1 cellular context compared by ENCODE assay signal in the genomic region with DNA sequence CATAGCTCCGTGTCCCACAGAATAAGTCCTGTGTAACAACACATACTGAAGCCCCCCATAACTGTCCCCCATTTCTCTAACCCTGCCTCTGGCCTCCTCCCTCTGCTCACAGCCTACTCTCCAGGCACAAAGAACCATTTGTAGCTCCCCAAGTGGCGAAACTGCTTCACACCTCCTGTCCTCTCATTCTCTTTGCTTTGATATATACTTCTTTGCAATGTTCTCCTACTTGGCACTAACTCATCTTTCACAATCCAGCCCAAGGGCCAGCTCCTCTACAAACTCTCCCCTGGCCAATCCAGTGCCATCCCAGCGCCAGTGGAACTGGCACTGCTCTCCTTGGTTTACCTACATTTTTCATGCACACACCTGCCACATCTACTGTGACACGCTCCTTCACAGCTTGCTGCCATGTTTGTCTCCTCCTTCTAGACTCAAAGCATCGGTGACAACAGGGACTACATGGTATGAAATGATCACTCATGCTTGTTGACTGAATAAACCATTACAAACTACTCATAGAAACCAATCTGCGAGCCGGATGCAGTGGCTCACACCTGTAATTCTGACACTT.
TF ChIP-seq lines count a peak whose summit lies in the region.

No MANE protein-coding gene starts in this region.

TF ChIP-seq in H1, 55 proteins besides CTCF, POLR2A, EP300 and RAD21:
- TF ChIP-seq RNF2 (IDR thresholded peaks at IDR 0.05; ENCODE audit: borderline replicate concordance, low read depth, low read length, missing control alignments, poor library complexity, severe bottlenecking) (no peak), TCF12 (IDR thresholded peaks at IDR 0.05; ENCODE audit: low read depth, low read length) (no peak), NRF1 (IDR thresholded peaks at IDR 0.05; ENCODE audit: low read depth, low read length) (no peak), TAF1 (IDR thresholded peaks at IDR 0.05; ENCODE audit: low read depth, low read length) (no peak), CREB1 (IDR thresholded peaks at IDR 0.05) (no peak), CTBP2 (IDR thresholded peaks at IDR 0.05; ENCODE audit: borderline replicate concordance, insufficient read depth, insufficient read length, low read length) (no peak), PHF8 (conservative IDR thresholded peaks at IDR 0.05; ENCODE audit: low read depth, low read length) (no peak), CHD2 (IDR thresholded peaks at IDR 0.05; ENCODE audit: low read length) (no peak), EGR1 (IDR thresholded peaks at IDR 0.05; ENCODE audit: borderline replicate concordance, low read depth, low read length) (no peak), JUN (IDR thresholded peaks at IDR 0.05; ENCODE audit: low read depth, low read length) (no peak), SP4 (IDR thresholded peaks at IDR 0.05; ENCODE audit: low read length) (no peak), RXRA (IDR thresholded peaks at IDR 0.05; ENCODE audit: insufficient read depth, low read depth, low read length) (no peak), KDM4A (IDR thresholded peaks at IDR 0.05; ENCODE audit: low read depth, low read length, severe bottlenecking) (no peak), BRCA1 (IDR thresholded peaks at IDR 0.05; ENCODE audit: low read depth, low read length) (no peak), BCL11A (IDR thresholded peaks at IDR 0.05; ENCODE audit: low read depth in 2 of 2, low read length in 2 of 2) (no peak), KDM5A (IDR thresholded peaks at IDR 0.05; ENCODE audit: low read length) (no peak), YY1 (IDR thresholded peaks at IDR 0.05; ENCODE audit: low read depth, low read length) (no peak)
- TF ChIP-seq, protein P1, sequence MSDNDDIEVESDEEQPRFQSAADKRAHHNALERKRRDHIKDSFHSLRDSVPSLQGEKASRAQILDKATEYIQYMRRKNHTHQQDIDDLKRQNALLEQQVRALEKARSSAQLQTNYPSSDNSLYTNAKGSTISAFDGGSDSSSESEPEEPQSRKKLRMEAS (IDR thresholded peaks at IDR 0.05) = no peak
- TF ChIP-seq, protein P2, sequence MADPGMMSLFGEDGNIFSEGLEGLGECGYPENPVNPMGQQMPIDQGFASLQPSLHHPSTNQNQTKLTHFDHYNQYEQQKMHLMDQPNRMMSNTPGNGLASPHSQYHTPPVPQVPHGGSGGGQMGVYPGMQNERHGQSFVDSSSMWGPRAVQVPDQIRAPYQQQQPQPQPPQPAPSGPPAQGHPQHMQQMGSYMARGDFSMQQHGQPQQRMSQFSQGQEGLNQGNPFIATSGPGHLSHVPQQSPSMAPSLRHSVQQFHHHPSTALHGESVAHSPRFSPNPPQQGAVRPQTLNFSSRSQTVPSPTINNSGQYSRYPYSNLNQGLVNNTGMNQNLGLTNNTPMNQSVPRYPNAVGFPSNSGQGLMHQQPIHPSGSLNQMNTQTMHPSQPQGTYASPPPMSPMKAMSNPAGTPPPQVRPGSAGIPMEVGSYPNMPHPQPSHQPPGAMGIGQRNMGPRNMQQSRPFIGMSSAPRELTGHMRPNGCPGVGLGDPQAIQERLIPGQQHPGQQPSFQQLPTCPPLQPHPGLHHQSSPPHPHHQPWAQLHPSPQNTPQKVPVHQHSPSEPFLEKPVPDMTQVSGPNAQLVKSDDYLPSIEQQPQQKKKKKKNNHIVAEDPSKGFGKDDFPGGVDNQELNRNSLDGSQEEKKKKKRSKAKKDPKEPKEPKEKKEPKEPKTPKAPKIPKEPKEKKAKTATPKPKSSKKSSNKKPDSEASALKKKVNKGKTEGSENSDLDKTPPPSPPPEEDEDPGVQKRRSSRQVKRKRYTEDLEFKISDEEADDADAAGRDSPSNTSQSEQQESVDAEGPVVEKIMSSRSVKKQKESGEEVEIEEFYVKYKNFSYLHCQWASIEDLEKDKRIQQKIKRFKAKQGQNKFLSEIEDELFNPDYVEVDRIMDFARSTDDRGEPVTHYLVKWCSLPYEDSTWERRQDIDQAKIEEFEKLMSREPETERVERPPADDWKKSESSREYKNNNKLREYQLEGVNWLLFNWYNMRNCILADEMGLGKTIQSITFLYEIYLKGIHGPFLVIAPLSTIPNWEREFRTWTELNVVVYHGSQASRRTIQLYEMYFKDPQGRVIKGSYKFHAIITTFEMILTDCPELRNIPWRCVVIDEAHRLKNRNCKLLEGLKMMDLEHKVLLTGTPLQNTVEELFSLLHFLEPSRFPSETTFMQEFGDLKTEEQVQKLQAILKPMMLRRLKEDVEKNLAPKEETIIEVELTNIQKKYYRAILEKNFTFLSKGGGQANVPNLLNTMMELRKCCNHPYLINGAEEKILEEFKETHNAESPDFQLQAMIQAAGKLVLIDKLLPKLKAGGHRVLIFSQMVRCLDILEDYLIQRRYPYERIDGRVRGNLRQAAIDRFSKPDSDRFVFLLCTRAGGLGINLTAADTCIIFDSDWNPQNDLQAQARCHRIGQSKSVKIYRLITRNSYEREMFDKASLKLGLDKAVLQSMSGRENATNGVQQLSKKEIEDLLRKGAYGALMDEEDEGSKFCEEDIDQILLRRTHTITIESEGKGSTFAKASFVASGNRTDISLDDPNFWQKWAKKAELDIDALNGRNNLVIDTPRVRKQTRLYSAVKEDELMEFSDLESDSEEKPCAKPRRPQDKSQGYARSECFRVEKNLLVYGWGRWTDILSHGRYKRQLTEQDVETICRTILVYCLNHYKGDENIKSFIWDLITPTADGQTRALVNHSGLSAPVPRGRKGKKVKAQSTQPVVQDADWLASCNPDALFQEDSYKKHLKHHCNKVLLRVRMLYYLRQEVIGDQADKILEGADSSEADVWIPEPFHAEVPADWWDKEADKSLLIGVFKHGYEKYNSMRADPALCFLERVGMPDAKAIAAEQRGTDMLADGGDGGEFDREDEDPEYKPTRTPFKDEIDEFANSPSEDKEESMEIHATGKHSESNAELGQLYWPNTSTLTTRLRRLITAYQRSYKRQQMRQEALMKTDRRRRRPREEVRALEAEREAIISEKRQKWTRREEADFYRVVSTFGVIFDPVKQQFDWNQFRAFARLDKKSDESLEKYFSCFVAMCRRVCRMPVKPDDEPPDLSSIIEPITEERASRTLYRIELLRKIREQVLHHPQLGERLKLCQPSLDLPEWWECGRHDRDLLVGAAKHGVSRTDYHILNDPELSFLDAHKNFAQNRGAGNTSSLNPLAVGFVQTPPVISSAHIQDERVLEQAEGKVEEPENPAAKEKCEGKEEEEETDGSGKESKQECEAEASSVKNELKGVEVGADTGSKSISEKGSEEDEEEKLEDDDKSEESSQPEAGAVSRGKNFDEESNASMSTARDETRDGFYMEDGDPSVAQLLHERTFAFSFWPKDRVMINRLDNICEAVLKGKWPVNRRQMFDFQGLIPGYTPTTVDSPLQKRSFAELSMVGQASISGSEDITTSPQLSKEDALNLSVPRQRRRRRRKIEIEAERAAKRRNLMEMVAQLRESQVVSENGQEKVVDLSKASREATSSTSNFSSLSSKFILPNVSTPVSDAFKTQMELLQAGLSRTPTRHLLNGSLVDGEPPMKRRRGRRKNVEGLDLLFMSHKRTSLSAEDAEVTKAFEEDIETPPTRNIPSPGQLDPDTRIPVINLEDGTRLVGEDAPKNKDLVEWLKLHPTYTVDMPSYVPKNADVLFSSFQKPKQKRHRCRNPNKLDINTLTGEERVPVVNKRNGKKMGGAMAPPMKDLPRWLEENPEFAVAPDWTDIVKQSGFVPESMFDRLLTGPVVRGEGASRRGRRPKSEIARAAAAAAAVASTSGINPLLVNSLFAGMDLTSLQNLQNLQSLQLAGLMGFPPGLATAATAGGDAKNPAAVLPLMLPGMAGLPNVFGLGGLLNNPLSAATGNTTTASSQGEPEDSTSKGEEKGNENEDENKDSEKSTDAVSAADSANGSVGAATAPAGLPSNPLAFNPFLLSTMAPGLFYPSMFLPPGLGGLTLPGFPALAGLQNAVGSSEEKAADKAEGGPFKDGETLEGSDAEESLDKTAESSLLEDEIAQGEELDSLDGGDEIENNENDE (IDR thresholded peaks at IDR 0.05; ENCODE audit: insufficient replicate concordance, low read length) = no peak
